ENCODE assay signal across 8 cellular contexts in the genomic region with DNA sequence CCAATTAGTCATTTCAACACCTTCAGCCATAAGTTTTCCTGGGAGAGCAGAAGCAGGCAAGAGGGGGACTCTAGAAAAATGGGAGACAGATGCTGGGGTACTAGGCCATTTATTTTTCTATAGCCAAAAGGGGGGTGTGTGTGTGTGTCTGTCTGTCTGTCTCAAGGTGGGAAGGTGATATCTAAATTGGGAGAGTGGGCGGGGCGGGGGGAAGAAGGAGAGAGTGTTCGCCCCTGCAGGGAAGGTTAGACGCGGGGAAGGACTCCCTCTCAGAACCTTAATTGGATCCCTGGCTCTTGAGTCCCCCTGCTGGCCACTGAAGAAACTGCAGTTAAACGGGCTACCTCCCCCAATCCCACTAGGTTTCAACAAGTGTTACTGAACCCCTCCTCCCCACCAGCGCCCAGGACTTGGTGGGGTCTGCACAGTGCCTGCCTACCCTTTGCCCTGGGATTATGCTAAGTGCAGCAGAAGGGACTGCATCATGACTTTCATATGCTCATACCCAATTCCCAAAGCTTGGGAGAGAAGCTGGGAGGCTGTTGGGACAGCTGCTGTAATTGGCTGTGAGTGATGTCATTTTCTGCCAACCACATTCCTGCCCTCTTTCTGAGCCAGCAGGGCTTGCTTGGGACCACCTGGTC.
DNase-seq lines count a peak whose midpoint lies in the region; ATAC-seq lines count a peak whose summit lies in the region.

No MANE protein-coding gene starts in this region.

- no peak overlapping the region for H3K27ac ChIP-seq in caudate nucleus (ENCODE audit: low read depth, low read length)

- DNase-seq in activated gamma-delta T cell treated with Interleukin-2 at 50 U/mL for 16 hours (peak; percentile 78), activated gamma-delta T cell (lab: John Stamatoyannopoulos, UW) (no peak), NCI-H2196 (lab: John Stamatoyannopoulos, UW; ENCODE audit: unreplicated experiment) (peak; percentile 70), caudate nucleus (lab: John Stamatoyannopoulos, UW) (peak in 55 of 61 donors; percentile 14 to 80 (median 57)), left kidney (ENCODE audit: low read depth, low spot score) (peak; percentile 86)
- peak; percentile 68 to 74 for DNase-seq in stimulated activated CD4-positive, alpha-beta T cell treated with anti-CD3 and anti-CD28 coated beads, Interleukin-4, amount 100 ng/mL, for 4 hours

- ATAC-seq in activated CD4-positive, CD25-positive, alpha-beta regulatory T cell treated with anti-CD3 and anti-CD28 coated beads, Interleukin-2, amount 50 U/mL, for 24 hours: peak; percentile 45 to 59
- no peak for ATAC-seq in HG03280 (IDR thresholded peaks at IDR 0.05; ENCODE audit: unreplicated experiment)
